ENCODE assay signal across 1 cellular context in genomic region chr3:33717866-33718594, GRCh38.
TF ChIP-seq lines count a peak whose summit lies in the region.

Gene CLASP2, minus strand, starts transcription at chr3:33718254. Its CDS starts 252 bp downstream, at chr3:33718002.

TF ChIP-seq in K562, 482 proteins besides CTCF, POLR2A, EP300 and RAD21 (continued from another document and continues in another):
- TF ChIP-seq PREB (CRISPR knock-in tag; IDR thresholded peaks at IDR 0.05) = peak; percentile 57; the same call in 1 of the 2 replicates
- no peak for TF ChIP-seq E4F1 (CRISPR knock-in tag; IDR thresholded peaks at IDR 0.05; ENCODE audit: borderline replicate concordance)
- TF ChIP-seq WHSC1 (IDR thresholded peaks at IDR 0.05; ENCODE audit: low read length) = no peak
- TF ChIP-seq DNMT1 (IDR thresholded peaks at IDR 0.05) = no peak
- peak; percentile 91 for TF ChIP-seq RBBP5 (IDR thresholded peaks at IDR 0.05; ENCODE audit: borderline replicate concordance, insufficient read depth, low read length, poor library complexity, severe bottlenecking)
- TF ChIP-seq NR1H2 (CRISPR knock-in tag; IDR thresholded peaks at IDR 0.05) = no peak
- TF ChIP-seq CEBPZ (IDR thresholded peaks at IDR 0.05; ENCODE audit: borderline replicate concordance, low read depth, low read length) = no peak
- no peak for TF ChIP-seq ETV6 (IDR thresholded peaks at IDR 0.05; ENCODE audit: borderline replicate concordance in 1 of 2, low read depth in 2 of 2, low read length in 1 of 2)
- TF ChIP-seq ETV6 (CRISPR knock-in tag; IDR thresholded peaks at IDR 0.05; ENCODE audit: borderline replicate concordance) = peak; percentile 71; the same call in 1 of the 2 replicates
- no peak for TF ChIP-seq CBX3 (IDR thresholded peaks at IDR 0.05; ENCODE audit: borderline replicate concordance in 1 of 2, low read length in 2 of 2)
- TF ChIP-seq ZBED1 (IDR thresholded peaks at IDR 0.05) = peak; percentile 63; the same call in 1 of the 2 replicates
- TF ChIP-seq ZNF766 (CRISPR knock-in tag; conservative IDR thresholded peaks at IDR 0.05) = peak; percentile 21; the same call in 1 of the 2 replicates
- TF ChIP-seq ZNF347 (CRISPR knock-in tag; IDR thresholded peaks at IDR 0.05; ENCODE audit: low read depth) = no peak; the same call in 1 of the 2 replicates
- TF ChIP-seq ELF1 (tag; IDR thresholded peaks at IDR 0.05) = no peak
- 0 out of 2 replicates have a peak, but pooled peaks have one; percentile 62 for TF ChIP-seq ZNF395 (CRISPR knock-in tag; IDR thresholded peaks at IDR 0.05)
- peak; percentile 55; the same call in 1 of the 2 replicates for TF ChIP-seq ZNF232 (CRISPR knock-in tag; IDR thresholded peaks at IDR 0.05)
- no peak for TF ChIP-seq ETV5 (CRISPR knock-in tag; IDR thresholded peaks at IDR 0.05; ENCODE audit: low read depth)
- 0 out of 2 replicates have a peak, but pooled peaks have one; percentile 66 for TF ChIP-seq ZNF75A (CRISPR knock-in tag; IDR thresholded peaks at IDR 0.05)
- no peak for TF ChIP-seq AFF1 (IDR thresholded peaks at IDR 0.05; ENCODE audit: low read depth in 1 of 2, partially characterized antibody in 2 of 2)
- peak; percentile 90 for TF ChIP-seq PHF8 (IDR thresholded peaks at IDR 0.05; ENCODE audit: borderline replicate concordance, low read length)
- no peak for TF ChIP-seq JUNB (CRISPR knock-in tag; conservative IDR thresholded peaks at IDR 0.05)
- peak; percentile 83 for TF ChIP-seq ZBTB1 (CRISPR knock-in tag; IDR thresholded peaks at IDR 0.05; ENCODE audit: borderline replicate concordance, low read depth)
- no peak for TF ChIP-seq PBX2 (CRISPR knock-in tag; IDR thresholded peaks at IDR 0.05; ENCODE audit: low read depth)
- no peak for TF ChIP-seq PBX2 (tag; conservative IDR thresholded peaks at IDR 0.05; ENCODE audit: low read depth)
- peak; percentile 10 to 85; a peak in 2 of 4 replicates for TF ChIP-seq NONO (IDR thresholded peaks at IDR 0.05; ENCODE audit: low read depth in 2 of 2, low read length in 1 of 2)
- TF ChIP-seq KLF1 (tag; IDR thresholded peaks at IDR 0.05) = no peak; the same call in 1 of the 2 replicates
- no peak for TF ChIP-seq ZNF609 (CRISPR knock-in tag; IDR thresholded peaks at IDR 0.05; ENCODE audit: borderline replicate concordance)
- no peak for TF ChIP-seq PPARD (CRISPR knock-in tag; IDR thresholded peaks at IDR 0.05)
- TF ChIP-seq ZNF444 (CRISPR knock-in tag; IDR thresholded peaks at IDR 0.05) = peak; percentile 69; the same call in 1 of the 2 replicates
- TF ChIP-seq NR2C1 (IDR thresholded peaks at IDR 0.05) = no peak
- TF ChIP-seq NR2C1 (tag; IDR thresholded peaks at IDR 0.05) = no peak
- 0 out of 2 replicates have a peak, but pooled peaks have one; percentile 72 for TF ChIP-seq HNRNPL (IDR thresholded peaks at IDR 0.05; ENCODE audit: low read depth, low read length)
- 0 out of 2 replicates have a peak, but pooled peaks have one; percentile 24 for TF ChIP-seq ZBTB43 (CRISPR knock-in tag; IDR thresholded peaks at IDR 0.05)
- no peak for TF ChIP-seq ZNF668 (CRISPR knock-in tag; IDR thresholded peaks at IDR 0.05)
- peak; percentile 45; the same call in 1 of the 2 replicates for TF ChIP-seq EP400 (IDR thresholded peaks at IDR 0.05)
- no peak for TF ChIP-seq MAFG (tag; conservative IDR thresholded peaks at IDR 0.05)
